ENCODE assay signal across 1 cellular context in genomic region chr7:66181845-66182244, GRCh38.
A peak's percentile ranks its signal among the peaks of the same experiment; 100 is the strongest.
TF ChIP-seq lines count a peak whose summit lies in the region.

No MANE protein-coding gene starts in this region.

TF ChIP-seq in HepG2, 621 proteins besides CTCF, POLR2A, EP300 and RAD21:
- TF ChIP-seq ZNF770 (CRISPR knock-in tag; IDR thresholded peaks at IDR 0.05) (peak; percentile 92), ZMYM3 (CRISPR knock-in tag; IDR thresholded peaks at IDR 0.05) (peak; percentile 78), NR2C2 (CRISPR knock-in tag; IDR thresholded peaks at IDR 0.05; ENCODE audit: borderline replicate concordance) (no peak)
